11 cellular contexts compared by ENCODE assay signal in genomic region chr3:111692593-111693552, GRCh38. TPM values are rescaled to one million over a fixed set of nuclear protein-coding genes. Genes with fewer than 3 reads are reported as not detected.
DNase-seq lines count a peak whose midpoint lies in the region; ATAC-seq, FAIRE-seq and TF ChIP-seq lines count a peak whose summit lies in the region.
"Had no signal": no experiment of that assay in that cellular context is flagged by ENCODE, and none has a peak within 500 bp of the region (broad histone marks: within the 10 kb centered on the region; RNA-seq: fewer than 3 reads in every experiment).

No MANE protein-coding gene starts in this region.

- no peak overlapping the region for H3K27ac ChIP-seq in left ventricle myocardium inferior (replicated peaks)

- no peaks in the 10 kb centered on the region for H3K36me3 ChIP-seq in left ventricle myocardium inferior

- ATAC-seq in GM18502 (IDR thresholded peaks at IDR 0.05; ENCODE audit: poor library complexity, unreplicated experiment) (peak; percentile 78), GM19463 (IDR thresholded peaks at IDR 0.05; ENCODE audit: unreplicated experiment) (peak; percentile 56), HG03095 (IDR thresholded peaks at IDR 0.05; ENCODE audit: unreplicated experiment) (peak; percentile 52), HG03196 (IDR thresholded peaks at IDR 0.05; ENCODE audit: unreplicated experiment) (no peak)

- TF ChIP-seq CTCF in left ventricle myocardium inferior (IDR thresholded peaks at IDR 0.05; ENCODE audit: borderline replicate concordance): no peak

- DNase-seq in left ventricle myocardium inferior: no peak
- no peak for DNase-seq in effector CD8-positive, alpha-beta T cell (lab: John Stamatoyannopoulos, UW)
- no peak for DNase-seq in middle frontal gyrus (ENCODE audit: extremely low spot score, low spot score)
- no peak for DNase-seq in HTR-8/SVneo (ENCODE audit: insufficient read length, low spot score)
- DNase-seq: activated CD4-positive, alpha-beta memory T cell treated with anti-CD3 and anti-CD28 coated beads for 36 hours; activated naive CD4-positive, alpha-beta T cell treated with anti-CD3 and anti-CD28 coated beads, Interleukin-2, amount 10 ng/mL, durations not matched to agents 7 days and 5 days; RPMI8226 had no signal

- H3K9me3 ChIP-seq in left ventricle myocardium inferior (replicated peaks): no peaks in the 10 kb centered on the region

- FAIRE-seq in HTR-8/SVneo (lab: Jason Lieb, UNC): no peak

- intact Hi-C loops in left ventricle myocardium inferior (cut with micrococcal nuclease): no loop called here

- H3K4me1 ChIP-seq in left ventricle myocardium inferior: peaks cover 10% of the 10 kb centered on the region

- H3K27me3 ChIP-seq in left ventricle myocardium inferior (ENCODE audit: low read depth): no peaks in the 10 kb centered on the region

- H3K4me3 ChIP-seq in left ventricle myocardium inferior: peak overlapping the region; percentile 28

RNA-seq across cellular contexts. Expression of gene PLCXD2, which starts 18.4 kb away (rescaled TPM):
- 0.77 TPM for total RNA-seq in left ventricle myocardium inferior
